Comparison of ENCODE assay signal across 26 cellular contexts in genomic region chr22:18979957-18980356, GRCh38. TPM values are rescaled to one million over a fixed set of nuclear protein-coding genes. Genes with fewer than 3 reads are reported as not detected.
DNase-seq lines count a peak whose midpoint lies in the region; ATAC-seq, FAIRE-seq and TF ChIP-seq lines count a peak whose summit lies in the region.
"Had no signal": no experiment of that assay in that cellular context is flagged by ENCODE, and none has a peak within 500 bp of the region (broad histone marks: within the 10 kb centered on the region; RNA-seq: fewer than 3 reads in every experiment).

No MANE protein-coding gene starts in this region.

- H3K4me1 ChIP-seq in RWPE2 (ENCODE audit: insufficient read depth, poor library complexity, severe bottlenecking) (no peaks in the 10 kb centered on the region), keratinocyte (ENCODE audit: control insufficient read depth, extremely low read depth, insufficient read depth, low read length) (no peaks in the 10 kb centered on the region), spleen (peaks cover 0 to 14% (median 0%) of the 10 kb centered on the region in 6 donors)
- H3K4me1 ChIP-seq: Peyer's patch, SJCRH30 had no signal

- 0 out of 3 replicates have a peak, but pooled peaks have one; percentile 40 for ATAC-seq in RWPE2 (ENCODE audit: low read depth)
- ATAC-seq in GM18858 (IDR thresholded peaks at IDR 0.05; ENCODE audit: unreplicated experiment) = no peak
- ATAC-seq: GM23338, SK-N-SH treated with all-trans-retinoic acid at 6 μM for 48 hours had no signal

- H3K36me3 Mint-ChIP-seq in chondrocyte (ENCODE audit: low read depth) = no peaks in the 10 kb centered on the region
- H3K36me3 Mint-ChIP-seq: CD4-positive, alpha-beta memory T cell had no signal

- H3K4me3 ChIP-seq in RWPE2 (ENCODE audit: severe bottlenecking) = no peak overlapping the region
- no peak overlapping the region for H3K4me3 ChIP-seq in keratinocyte (ENCODE audit: control insufficient read depth in 2 of 3, extremely low read depth in 1 of 3, insufficient read depth in 2 of 3, low read depth in 1 of 3, low read length in 3 of 3)
- H3K4me3 ChIP-seq in spleen = no peak overlapping the region
- H3K4me3 ChIP-seq: GM23338, Peyer's patch, SJCRH30 had no signal

- TF ChIP-seq CTCF in RWPE2 (IDR thresholded peaks at IDR 0.05; ENCODE audit: poor library complexity, severe bottlenecking) (no peak), chondrocyte (IDR thresholded peaks at IDR 0.05) (no peak), keratinocyte (optimal IDR thresholded peaks at IDR 0.05 in 1 of 3, IDR thresholded peaks at IDR 0.05 in 1 of 3, conservative IDR thresholded peaks at IDR 0.05 in 1 of 3; ENCODE audit: extremely low read depth in 1 of 3, insufficient read depth in 2 of 3, low read length in 3 of 3) (no peak), spleen (IDR thresholded peaks at IDR 0.05 in 8 of 11, conservative IDR thresholded peaks at IDR 0.05 in 3 of 11) (no peak)

- H3K4me3 Mint-ChIP-seq in chondrocyte (ENCODE audit: unreplicated experiment) = no peak overlapping the region
- H3K4me3 Mint-ChIP-seq: CD4-positive, alpha-beta memory T cell; GM23338; H9 had no signal

- H3K36me3 ChIP-seq in RWPE2 (ENCODE audit: low read depth) = no peaks in the 10 kb centered on the region
- H3K36me3 ChIP-seq in keratinocyte (ENCODE audit: control insufficient read depth in 2 of 2, extremely low read depth in 1 of 2, insufficient read depth in 2 of 2, low read length in 2 of 2) = no peaks in the 10 kb centered on the region
- H3K36me3 ChIP-seq in spleen = no peaks in the 10 kb centered on the region
- H3K36me3 ChIP-seq: Peyer's patch, SJCRH30 had no signal

- H3K27me3 ChIP-seq in RWPE2 (ENCODE audit: insufficient read depth, poor library complexity, severe bottlenecking) = no peaks in the 10 kb centered on the region
- no peaks in the 10 kb centered on the region for H3K27me3 ChIP-seq in keratinocyte (ENCODE audit: control insufficient read depth, extremely low read depth, insufficient read depth, low read length)
- H3K27me3 ChIP-seq in spleen (replicated peaks in 1 of 7) = peaks cover 0 to 6% (median 0%) of the 10 kb centered on the region in 7 donors
- H3K27me3 ChIP-seq: Peyer's patch, SJCRH30 had no signal

- intact Hi-C loops in spleen (cut with DNase I; ENCODE audit: low total_unique reads) = no loop called here

- no peaks in the 10 kb centered on the region for H3K27me3 Mint-ChIP-seq in chondrocyte (ENCODE audit: low read depth)

- dilution Hi-C loops in keratinocyte (cut with MboI; ENCODE audit: extremely low pct_ligation_motif_present, low sequenced_read_pairs) = no loop called here

- DNase-seq in RWPE2 (ENCODE audit: low spot score) = no peak
- peak; percentile 11 for DNase-seq in chondrocyte (ENCODE audit: low spot score)
- no peak for DNase-seq in keratinocyte (ENCODE audit: low read depth, low spot score)
- DNase-seq in spleen = peak; percentile 8
- DNase-seq in NCI-H774 (lab: John Stamatoyannopoulos, UW) = no peak
- no peak for DNase-seq in NOMO-1 (lab: John Stamatoyannopoulos, UW; ENCODE audit: unreplicated experiment in 2 of 2)
- DNase-seq: C1 segment of cervical spinal cord; CD4-positive, alpha-beta memory T cell; COR-L47; DMS53; H9; KG1; MM.1S; NCI-H1048; NCI-H1417; NCI-H1694; NCI-H2081; NCI-H2227 treated with DMSO at 0.1 percent for 48 hours; NCI-H526 treated with DMSO at 0.1 percent for 48 hours; SJCRH30 had no signal

- no peak overlapping the region for H3K4me2 ChIP-seq in keratinocyte (ENCODE audit: control insufficient read depth, extremely low read depth, insufficient read depth, low read depth, low read length)
- H3K4me2 ChIP-seq: GM23338 had no signal

- H3K27ac Mint-ChIP-seq in chondrocyte (ENCODE audit: unreplicated experiment) = no peak overlapping the region
- H3K27ac Mint-ChIP-seq: CD4-positive, alpha-beta memory T cell; GM23338; H9 had no signal

- no peaks in the 10 kb centered on the region for H3K79me2 ChIP-seq in keratinocyte (ENCODE audit: control insufficient read depth, insufficient read depth, low read length)

- no peaks in the 10 kb centered on the region for H3K4me1 Mint-ChIP-seq in chondrocyte (ENCODE audit: low read depth)
- H3K4me1 Mint-ChIP-seq: CD4-positive, alpha-beta memory T cell; GM23338; H9 had no signal

- no peak overlapping the region for H3K9ac ChIP-seq in keratinocyte (ENCODE audit: control insufficient read depth, extremely low read depth, insufficient read depth, low read length)

- 88 to 100% (median 94%) methylated on average over 1 of the region's 1 CpG for WGBS in spleen, 5 donors

- H3K9me3 ChIP-seq in RWPE2 (ENCODE audit: severe bottlenecking) (peaks cover 2% of the 10 kb centered on the region), keratinocyte (ENCODE audit: control insufficient read depth, low read depth, low read length) (peaks cover 5% of the 10 kb centered on the region), spleen (peaks cover 0 to 29% (median 19%) of the 10 kb centered on the region in 8 donors)
- H3K9me3 ChIP-seq: Peyer's patch had no signal

- no peak for TF ChIP-seq POLR2A in spleen (IDR thresholded peaks at IDR 0.05)

- FAIRE-seq in keratinocyte (lab: Jason Lieb, UNC) = peak; percentile 60
- FAIRE-seq: GM18507 had no signal

- H3K27ac ChIP-seq in RWPE2 (ENCODE audit: poor library complexity, severe bottlenecking) = no peak overlapping the region
- no peak overlapping the region for H3K27ac ChIP-seq in keratinocyte (ENCODE audit: control insufficient read depth, insufficient read depth, low read length)
- H3K27ac ChIP-seq in spleen = no peak overlapping the region
- H3K27ac ChIP-seq: Peyer's patch, SJCRH30 had no signal

- H2AFZ ChIP-seq in keratinocyte (ENCODE audit: control insufficient read depth, low read length) = no peak overlapping the region
- H2AFZ ChIP-seq: GM23338 had no signal

- H3K9me1 ChIP-seq in keratinocyte (ENCODE audit: control insufficient read depth, extremely low read depth, insufficient read depth, low read length) = no peaks in the 10 kb centered on the region

- H3K9me3 Mint-ChIP-seq in chondrocyte (ENCODE audit: low read depth) = peaks cover 16% of the 10 kb centered on the region

- H4K20me1 ChIP-seq in keratinocyte (ENCODE audit: control insufficient read depth, extremely low read depth, insufficient read depth, low read length) = no peaks in the 10 kb centered on the region

RNA-seq across cellular contexts. Expression of gene PRODH, which starts 43.9 kb away (rescaled TPM):
- total RNA-seq in chondrocyte (3.5 to 5.9 TPM (median 5.6 TPM) in 3 replicates), spleen (1 to 10 TPM in 3 of 7 donors, under 1 TPM in 1, not detected in 3; 0.66 to 4.0 (median 1.5) TPM)
- polyA plus RNA-seq in keratinocyte (6.7 to 36.1 TPM (median 12.3 TPM) in 3 replicates), spleen (under 1 TPM; 0.55 to 0.70 (median 0.63) TPM)
- 13.9 TPM for polyA plus RNA-seq in keratinocyte (2011; ENCODE audit: low read depth)
- polyA plus RNA-seq in keratinocyte (2011; cell fraction: cytosol; rRNA removed) = 3.7 and 8.6 TPM in 2 replicates
- polyA plus RNA-seq in keratinocyte (2011; cell fraction: nucleus; rRNA removed) = 44.5 and 65.8 TPM in 2 replicates
- 5.7 and 24.0 TPM in 2 replicates for polyA plus RNA-seq in keratinocyte (2012; ENCODE audit: low replicate concordance)
- 8.7 to 22.1 TPM (median 11.3 TPM) in 3 replicates for polyA minus RNA-seq in keratinocyte
- polyA minus RNA-seq in keratinocyte (2011; cell fraction: cytosol; rRNA and poly(A)+ RNA removed) = 15.5 TPM
- 14.8 and 18.3 TPM in 2 replicates for polyA minus RNA-seq in keratinocyte (2011; cell fraction: nucleus; rRNA and poly(A)+ RNA removed)
- total RNA-seq: OCI-LY7 had no signal

Comparison
In these comparisons a context has a peak if more than half of its experiments do, and no peak if none do; other contexts are left out.
1. DNase-seq: peak in chondrocyte (single experiment) and spleen (single experiment); none in RWPE2 (single experiment), keratinocyte (single experiment), NCI-H774 (single experiment) and NOMO-1 (0 of 2).